10 cellular contexts compared by ENCODE assay signal in genomic region chr4:131644619-131645018, GRCh38.
A peak's percentile ranks its signal among the peaks of the same experiment; 100 is the strongest.
DNase-seq lines count a peak whose midpoint lies in the region; ATAC-seq, FAIRE-seq and TF ChIP-seq lines count a peak whose summit lies in the region.
"Had no signal": no experiment of that assay in that cellular context is flagged by ENCODE, and none has a peak within 500 bp of the region (broad histone marks: within the 10 kb centered on the region; RNA-seq: fewer than 3 reads in every experiment).

No MANE protein-coding gene starts in this region.

- TF ChIP-seq POLR2A in body of pancreas (IDR thresholded peaks at IDR 0.05), result no peak

- no peaks in the 10 kb centered on the region for H3K4me1 ChIP-seq in body of pancreas
- no peaks in the 10 kb centered on the region for H3K4me1 ChIP-seq in small intestine (ENCODE audit: control insufficient read depth in 2 of 2, insufficient read depth in 1 of 2, low read depth in 1 of 2, low read length in 1 of 2)

- H3K36me3 ChIP-seq in body of pancreas (replicated peaks in 1 of 2; ENCODE audit: insufficient read depth in 1 of 2, low read depth in 2 of 2), result no peaks in the 10 kb centered on the region
- no peaks in the 10 kb centered on the region for H3K36me3 ChIP-seq in small intestine (ENCODE audit: control insufficient read depth in 2 of 2, insufficient read depth in 2 of 2, low read length in 2 of 2)

- FAIRE-seq in small intestine (lab: Jason Lieb, UNC), result no peak

- H3K27ac ChIP-seq in body of pancreas (no peak overlapping the region), small intestine (ENCODE audit: low read depth in 1 of 2, low read length in 1 of 2) (no peak overlapping the region)

- ATAC-seq in body of pancreas (no peak), GM18867 (IDR thresholded peaks at IDR 0.05; ENCODE audit: unreplicated experiment) (no peak)

- no peak overlapping the region for H3K4me3 ChIP-seq in body of pancreas
- H3K4me3 ChIP-seq in small intestine (ENCODE audit: low read depth in 1 of 2, low read length in 2 of 2), result no peak overlapping the region

- 27 to 29% methylated on average over 1 of the region's 1 CpG for WGBS in body of pancreas, 2 donors
- WGBS in small intestine, 3 donors, result 17 to 36% (median 32%) methylated on average over 1 of the region's 1 CpG

- TF ChIP-seq CTCF in LNCAP (IDR thresholded peaks at IDR 0.05) (peak; percentile 61), body of pancreas (IDR thresholded peaks at IDR 0.05) (peak in 5 of 7 experiments; percentile 10 to 34 (median 31))

- intact Hi-C loops in body of pancreas (cut with DNase I), result no loop called here

- H3K27me3 ChIP-seq in body of pancreas (no peaks in the 10 kb centered on the region), small intestine (ENCODE audit: control insufficient read depth in 2 of 2, insufficient read depth in 2 of 2, low read length in 2 of 2) (no peaks in the 10 kb centered on the region)

- DNase-seq in EL (peak; percentile 8), body of pancreas (peak in 2 of 4 donors; percentile 4 to 23), left kidney (ENCODE audit: low read depth, low spot score) (peak; percentile 40), NCI-H187 (lab: John Stamatoyannopoulos, UW) (no peak), small intestine (no peak)
- no peak for DNase-seq in stimulated activated CD4-positive, alpha-beta T cell treated with anti-CD3 and anti-CD28 coated beads, Interleukin-4, amount 100 ng/mL, for 4 hours
- DNase-seq: midbrain, NCI-H146 had no signal

- H3K9me3 ChIP-seq in body of pancreas, result no peaks in the 10 kb centered on the region
- H3K9me3 ChIP-seq in small intestine (ENCODE audit: control insufficient read depth, low read depth), result no peaks in the 10 kb centered on the region

Comparison
In these comparisons a context has a peak if more than half of its experiments do, and no peak if none do; other contexts are left out.
1. DNase-seq: peak in EL (single experiment) and left kidney (single experiment); none in stimulated activated CD4-positive, alpha-beta T cell treated with anti-CD3 and anti-CD28 coated beads, Interleukin-4, amount 100 ng/mL, for 4 hours (0 of 2), NCI-H187 (0 of 2) and small intestine (single experiment).